ENCODE assay signal across 18 cellular contexts in genomic region chr9:134307674-134308638, GRCh38.
"Had no signal": no experiment of that assay in that cellular context is flagged by ENCODE, and none has a peak within 500 bp of the region (broad histone marks: within the 10 kb centered on the region; RNA-seq: fewer than 3 reads in every experiment).

No MANE protein-coding gene starts in this region.

- H3K27ac ChIP-seq: epithelial cell of prostate, gastrocnemius medialis, sigmoid colon, testis had no signal

- H3K4me1 ChIP-seq: gastrocnemius medialis, sigmoid colon, testis had no signal

- H3K4me3 ChIP-seq: gastrocnemius medialis, sigmoid colon, testis had no signal

- H3K9me3 ChIP-seq: gastrocnemius medialis, testis had no signal

- H3K27me3 ChIP-seq: sigmoid colon, testis had no signal

- ATAC-seq: activated T-helper 17 cell treated with anti-CD3 and anti-CD28 coated beads, Interleukin-2, amount 50 U/mL, for 72 hours; effector memory CD8-positive, alpha-beta T cell; gastrocnemius medialis; stimulated activated naive CD8-positive, alpha-beta T cell treated with anti-CD3 and anti-CD28 coated beads, Interleukin-15, amount 100 ng/mL, for 72 hours; T-helper 17 cell; WTC11 had no signal

- H3K36me3 ChIP-seq: gastrocnemius medialis, sigmoid colon had no signal

- DNase-seq: activated CD4-positive, alpha-beta T cell treated with anti-CD3 and anti-CD28 coated beads for 48 hours; activated CD8-positive, alpha-beta memory T cell treated with anti-CD3 and anti-CD28 coated beads for 24 hours; activated naive CD4-positive, alpha-beta T cell treated with anti-CD3 and anti-CD28 coated beads for 36 hours; activated T-cell treated with anti-CD3 and anti-CD28 coated beads for 4 hours; central memory CD4-positive, alpha-beta T cell; cortex of kidney; effector memory CD8-positive, alpha-beta T cell; gastrocnemius medialis; kidney glomerular epithelial cell; mesendoderm; sigmoid colon; stimulated activated CD4-positive, alpha-beta T cell treated with anti-CD3 and anti-CD28 coated beads, Interleukin-2, amount 100 ng/mL, for 48 hours; stimulated activated naive CD8-positive, alpha-beta T cell treated with anti-CD3 and anti-CD28 coated beads, Interleukin-15, amount 100 ng/mL, for 72 hours; T-helper 17 cell; testis had no signal
